Comparison of ENCODE assay signal across 14 cellular contexts in genomic region chr12:13942826-13943225, GRCh38. TPM values are rescaled to one million over a fixed set of nuclear protein-coding genes. Genes with fewer than 3 reads are reported as not detected.
DNase-seq lines count a peak whose midpoint lies in the region; ATAC-seq and TF ChIP-seq lines count a peak whose summit lies in the region.
"Had no signal": no experiment of that assay in that cellular context is flagged by ENCODE, and none has a peak within 500 bp of the region (broad histone marks: within the 10 kb centered on the region; RNA-seq: fewer than 3 reads in every experiment).

No MANE protein-coding gene starts in this region.

- no peak for TF ChIP-seq CTCF in VCaP (conservative IDR thresholded peaks at IDR 0.05)
- no peak for TF ChIP-seq CTCF in body of pancreas (IDR thresholded peaks at IDR 0.05)

- TF ChIP-seq POLR2A in body of pancreas (IDR thresholded peaks at IDR 0.05), result no peak

- DNase-seq in NCI-H2227 (lab: John Stamatoyannopoulos, UW; ENCODE audit: unreplicated experiment) (peak; percentile 2), NCI-H2227 treated with DMSO at 0.1 percent for 48 hours (lab: John Stamatoyannopoulos, UW) (no peak), iPS-NIHi11 (ENCODE audit: low spot score) (peak; percentile 23), NCI-H446 (lab: John Stamatoyannopoulos, UW) (no peak), body of pancreas (no peak)
- DNase-seq: BE2C; CD8-positive, alpha-beta T cell; COR-L47 had no signal

- no peaks in the 10 kb centered on the region for H3K36me3 ChIP-seq in body of pancreas (replicated peaks in 1 of 2; ENCODE audit: insufficient read depth in 1 of 2, low read depth in 2 of 2)
- H3K36me3 ChIP-seq: BE2C, HAP-1 had no signal

- H3K27ac ChIP-seq in VCaP, result peak overlapping the region; percentile 45
- H3K27ac ChIP-seq in body of pancreas, result no peak overlapping the region
- H3K27ac ChIP-seq: C4-2B had no signal

- H3K4me1 ChIP-seq in body of pancreas, result peaks cover 25% of the 10 kb centered on the region
- H3K4me1 ChIP-seq: BE2C, HAP-1 had no signal

- ATAC-seq in HG02610 (IDR thresholded peaks at IDR 0.05; ENCODE audit: unreplicated experiment), result no peak
- no peak for ATAC-seq in body of pancreas
- ATAC-seq: CD8-positive, alpha-beta T cell; GM12878 had no signal

- no peaks in the 10 kb centered on the region for H3K27me3 ChIP-seq in body of pancreas

- WGBS in body of pancreas, 2 donors, result 36 to 46% methylated on average over 3 of the region's 3 CpGs

- H3K4me3 ChIP-seq in body of pancreas, result no peak overlapping the region
- H3K4me3 ChIP-seq: GM12878, HAP-1 had no signal

- intact Hi-C loops in body of pancreas (cut with DNase I), result loop anchor here (10.0 kb wide), 1 partner anchor 78 kb away; no protein-coding TSS in a partner anchor

- H3K9me3 ChIP-seq in body of pancreas, result no peaks in the 10 kb centered on the region
- H3K9me3 ChIP-seq: BE2C, HAP-1 had no signal

RNA-seq across cellular contexts. Expression of gene GRIN2B, which starts 38.6 kb away (rescaled TPM):
- total RNA-seq in body of pancreas, result under 1 TPM; under 0.01 TPM
- total RNA-seq: CD8-positive, alpha-beta T cell; GM12878; HT1080 had no signal

Comparison
In these comparisons a context has a peak if more than half of its experiments do, and no peak if none do; other contexts are left out.
1. DNase-seq: peak in NCI-H2227 (single experiment) and iPS-NIHi11 (single experiment); none in NCI-H2227 treated with DMSO at 0.1 percent for 48 hours (single experiment), NCI-H446 (0 of 2) and body of pancreas (0 of 4).